Comparison of ENCODE assay signal across 8 cellular contexts in the genomic region with DNA sequence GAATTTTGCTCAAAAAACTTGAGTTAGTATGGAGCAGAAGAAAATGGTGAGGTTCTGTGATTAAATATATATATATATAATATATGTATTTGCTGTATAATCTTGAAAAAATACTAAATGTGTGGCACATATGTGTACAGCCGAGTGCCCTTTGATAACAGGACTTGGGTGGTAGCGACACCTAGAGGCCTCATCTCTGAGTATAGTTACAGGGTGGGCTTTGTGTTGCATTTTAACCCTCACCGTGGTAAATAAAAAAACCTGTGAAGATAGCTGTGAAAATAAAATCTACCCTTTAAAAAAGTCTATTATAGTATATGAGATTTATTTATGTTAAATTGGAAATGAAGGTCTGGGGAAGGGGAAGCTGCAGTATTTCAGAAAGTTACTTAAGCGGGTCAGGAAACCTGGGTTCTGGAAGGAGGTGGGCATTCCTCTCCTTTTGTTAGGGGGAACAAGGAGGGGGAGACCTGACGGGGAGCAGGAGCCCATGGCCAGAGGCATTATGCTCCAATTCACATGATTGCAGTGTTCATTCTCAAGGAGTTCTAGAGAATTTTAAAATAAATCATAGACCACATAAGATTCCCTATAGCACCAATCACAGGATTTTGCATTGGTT.
DNase-seq lines count a peak whose midpoint lies in the region; ATAC-seq and TF ChIP-seq lines count a peak whose summit lies in the region.

No MANE protein-coding gene starts in this region.

- 13 to 18% methylated on average over 5 of the region's 5 CpGs for WGBS in gastroesophageal sphincter (ENCODE audit: low coverage in 1 of 2), 2 donors

- TF ChIP-seq EP300 in gastroesophageal sphincter (IDR thresholded peaks at IDR 0.05) = no peak

- no peak for TF ChIP-seq POLR2A in gastroesophageal sphincter (IDR thresholded peaks at IDR 0.05)

- DNase-seq in activated gamma-delta T cell treated with Interleukin-2 at 50 U/mL for 16 hours = peak; percentile 64
- DNase-seq in activated gamma-delta T cell (lab: John Stamatoyannopoulos, UW) = no peak
- DNase-seq in NCI-H69 (lab: John Stamatoyannopoulos, UW) = peak; percentile 82
- DNase-seq in activated T-cell treated with anti-CD3 and anti-CD28 coated beads for 4 hours = peak; percentile 25
- DNase-seq in retina = peak; percentile 59

- no peaks in the 10 kb centered on the region for H3K27me3 ChIP-seq in gastroesophageal sphincter

- no peak overlapping the region for H3K4me3 ChIP-seq in gastroesophageal sphincter

- no peak overlapping the region for H3K27ac ChIP-seq in gastroesophageal sphincter

- ATAC-seq in HG02763 (IDR thresholded peaks at IDR 0.05; ENCODE audit: unreplicated experiment) (peak; percentile 64), gastroesophageal sphincter (no peak), HG03135 (IDR thresholded peaks at IDR 0.05; ENCODE audit: unreplicated experiment) (no peak)

- H3K4me1 ChIP-seq in gastroesophageal sphincter = peaks cover 0 to 15% (median 0%) of the 10 kb centered on the region in 3 donors

- no peaks in the 10 kb centered on the region for H3K36me3 ChIP-seq in gastroesophageal sphincter

- H3K9me3 ChIP-seq in gastroesophageal sphincter = no peaks in the 10 kb centered on the region

- TF ChIP-seq CTCF in gastroesophageal sphincter (IDR thresholded peaks at IDR 0.05) = peak; percentile 21 to 63 (median 44)
